Comparison of ENCODE assay signal across 22 cellular contexts in the genomic region with DNA sequence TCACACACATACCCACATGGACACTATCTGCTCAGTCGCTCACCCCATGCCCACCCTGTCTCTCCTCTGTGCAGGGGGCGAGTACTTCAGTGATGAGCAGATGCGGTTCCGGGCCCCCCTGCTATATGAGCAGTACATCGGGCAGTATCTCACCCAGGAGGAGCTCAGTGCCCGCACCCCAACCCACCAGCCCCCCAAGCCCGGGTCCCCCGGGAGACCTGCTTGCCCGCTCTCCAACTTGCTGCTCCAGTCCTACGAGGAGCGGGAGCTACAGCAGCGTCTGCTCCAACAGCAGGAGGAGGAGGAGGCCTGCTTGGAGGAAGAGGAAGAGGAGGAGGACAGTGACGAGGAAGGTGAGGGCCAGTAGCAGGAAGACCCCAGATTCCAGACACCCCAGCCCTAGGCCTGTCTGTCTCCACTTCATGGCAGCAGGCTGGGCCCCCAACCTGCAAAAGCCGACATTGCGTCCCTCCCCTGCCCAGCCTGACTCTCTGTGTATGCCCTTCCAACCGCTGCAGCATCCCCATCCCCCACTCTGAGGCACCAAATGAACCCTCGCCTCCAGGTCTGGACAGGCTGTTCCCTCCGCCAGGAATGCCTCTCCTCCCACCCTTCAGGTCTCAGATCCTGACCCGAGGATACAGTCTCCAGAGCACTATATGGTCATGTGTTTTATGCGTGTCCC. TPM values are rescaled to one million over a fixed set of nuclear protein-coding genes. Genes with fewer than 3 reads are reported as not detected.
A peak's percentile ranks its signal among the peaks of the same experiment; 100 is the strongest.
DNase-seq lines count a peak whose midpoint lies in the region; ATAC-seq and TF ChIP-seq lines count a peak whose summit lies in the region.
"Had no signal": no experiment of that assay in that cellular context is flagged by ENCODE, and none has a peak within 500 bp of the region (broad histone marks: within the 10 kb centered on the region; RNA-seq: fewer than 3 reads in every experiment).

No MANE protein-coding gene starts in this region.

- no peak for TF ChIP-seq CTCF in natural killer cell (IDR thresholded peaks at IDR 0.05)
- no peak for TF ChIP-seq CTCF in activated B cell treated with CpG ODN at 0.5 μM for 24 hours (IDR thresholded peaks at IDR 0.05)
- TF ChIP-seq CTCF in glutamatergic neuron (IDR thresholded peaks at IDR 0.05; ENCODE audit: partially characterized antibody, unreplicated experiment) = no peak
- TF ChIP-seq CTCF in OCI-LY7 (conservative IDR thresholded peaks at IDR 0.05; ENCODE audit: low read length) = no peak
- TF ChIP-seq CTCF in lower leg skin (IDR thresholded peaks at IDR 0.05) = no peak

- DNase-seq in natural killer cell = no peak
- no peak for DNase-seq in natural killer cell treated with Interleukin-12 subunit alpha and Interleukin-12 subunit beta and Interleukin-15 and Interleukin-18, amount 100 ng/mL, for 72 hours (ENCODE audit: low spot score)
- no peak for DNase-seq in activated B cell treated with CpG ODN at 0.5 μM for 24 hours
- DNase-seq in glutamatergic neuron = no peak
- DNase-seq in stimulated activated naive B cell treated with anti-CD40 and anti-IgM and Interleukin-4, amounts not matched to agents 10 μg/mL and 1 μg/mL and 100 μg/mL, for 72 hours = no peak
- no peak for DNase-seq in OCI-LY7 (ENCODE audit: low spot score)
- no peak for DNase-seq in activated CD4-positive, alpha-beta T cell treated with anti-CD3 and anti-CD28 coated beads for 4 hours
- no peak for DNase-seq in lower leg skin (ENCODE audit: low spot score in 2 of 2)
- DNase-seq: activated CD4-positive, CD25-positive, alpha-beta regulatory T cell; brain microvascular endothelial cell; C1 segment of cervical spinal cord; DMS 273 treated with DMSO at 0.1 percent for 48 hours; GDM1; Kasumi-1; NCI-H1092 treated with DMSO at 0.1 percent for 48 hours; NCI-H1930; NCI-H226; NCI-H748 treated with DMSO at 0.1 percent for 48 hours; sigmoid colon; stimulated activated CD8-positive, alpha-beta memory T cell treated with anti-CD3 and anti-CD28 coated beads, Interleukin-4, amount 100 ng/mL, for 48 hours had no signal

- no peak overlapping the region for H2AFZ ChIP-seq in OCI-LY7 (ENCODE audit: low read length)

- no peak overlapping the region for H3K4me2 ChIP-seq in OCI-LY7 (ENCODE audit: low read length)

- H3K4me1 ChIP-seq in OCI-LY7 (ENCODE audit: insufficient read depth, low read length, poor library complexity, severe bottlenecking) = peaks cover 5% of the 10 kb centered on the region

- WGBS in lower leg skin, 2 donors = 81 to 86% methylated on average over 17 to 20 of the region's 20 CpGs

- no peak overlapping the region for H3K27ac ChIP-seq in OCI-LY7 (ENCODE audit: low read depth, low read length, poor library complexity, severe bottlenecking)
- H3K27ac ChIP-seq: brain microvascular endothelial cell, coronary artery, sigmoid colon had no signal

- no peaks in the 10 kb centered on the region for H3K9me3 ChIP-seq in OCI-LY7 (ENCODE audit: low read length)
- H3K9me3 ChIP-seq: sigmoid colon had no signal

- peaks cover 85% of the 10 kb centered on the region for H3K36me3 ChIP-seq in OCI-LY7 (ENCODE audit: insufficient read depth, low read length)

- POLR2A ChIA-PET in activated B cell treated with CpG ODN at 0.5 μM for 24 hours (lab: Charles Lee) (interaction anchor here (0.6 to 3.1 kb wide), 2 partner anchors 32 to 36 kb away, joined by 4 to 11 read pairs; no protein-coding TSS in a partner anchor), OCI-LY7 (lab: Charles Lee) (no interaction called here)

- H3K4me1 Mint-ChIP-seq in natural killer cell = peaks cover 42 to 64% of the 10 kb centered on the region in 2 donors
- H3K4me1 Mint-ChIP-seq in natural killer cell treated with Interleukin-12 subunit alpha and Interleukin-12 subunit beta and Interleukin-15 and Interleukin-18, amount 100 ng/mL, for 72 hours (ENCODE audit: low read depth in 2 of 2) = peaks cover 38 to 53% of the 10 kb centered on the region in 2 donors
- peaks cover 37% of the 10 kb centered on the region for H3K4me1 Mint-ChIP-seq in activated B cell treated with CpG ODN at 0.5 μM for 24 hours
- H3K4me1 Mint-ChIP-seq in glutamatergic neuron (ENCODE audit: low read depth, unreplicated experiment) = peaks cover 29% of the 10 kb centered on the region
- peaks cover 36 to 56% of the 10 kb centered on the region in 2 donors for H3K4me1 Mint-ChIP-seq in stimulated activated naive B cell treated with anti-CD40 and anti-IgM and Interleukin-4, amounts not matched to agents 10 μg/mL and 1 μg/mL and 100 μg/mL, for 72 hours

- TF ChIP-seq POLR2A in lower leg skin (IDR thresholded peaks at IDR 0.05) = no peak

- BruUV-seq in OCI-LY7 (replicated peaks; lab: Mats Ljungman, UMichigan) = no TSS peak

- H3K9me2 ChIP-seq in OCI-LY7 (ENCODE audit: insufficient read depth, low read length) = no peaks in the 10 kb centered on the region

- no peaks in the 10 kb centered on the region for H3K79me2 ChIP-seq in OCI-LY7 (ENCODE audit: insufficient read depth, low read depth, low read length)

- H3K36me3 Mint-ChIP-seq in natural killer cell (no peaks in the 10 kb centered on the region), activated B cell treated with CpG ODN at 0.5 μM for 24 hours (ENCODE audit: low read depth) (peaks cover 70% of the 10 kb centered on the region), glutamatergic neuron (ENCODE audit: unreplicated experiment) (peaks cover 13% of the 10 kb centered on the region)
- H3K36me3 Mint-ChIP-seq in natural killer cell treated with Interleukin-12 subunit alpha and Interleukin-12 subunit beta and Interleukin-15 and Interleukin-18, amount 100 ng/mL, for 72 hours = peaks cover 19% of the 10 kb centered on the region
- H3K36me3 Mint-ChIP-seq in stimulated activated naive B cell treated with anti-CD40 and anti-IgM and Interleukin-4, amounts not matched to agents 10 μg/mL and 1 μg/mL and 100 μg/mL, for 72 hours = peaks cover 46 to 69% of the 10 kb centered on the region in 2 donors

- H3K9me3 Mint-ChIP-seq in natural killer cell (no peaks in the 10 kb centered on the region), activated B cell treated with CpG ODN at 0.5 μM for 24 hours (no peaks in the 10 kb centered on the region), glutamatergic neuron (ENCODE audit: unreplicated experiment) (peaks cover 7% of the 10 kb centered on the region)
- H3K9me3 Mint-ChIP-seq in natural killer cell treated with Interleukin-12 subunit alpha and Interleukin-12 subunit beta and Interleukin-15 and Interleukin-18, amount 100 ng/mL, for 72 hours = no peaks in the 10 kb centered on the region
- no peaks in the 10 kb centered on the region for H3K9me3 Mint-ChIP-seq in stimulated activated naive B cell treated with anti-CD40 and anti-IgM and Interleukin-4, amounts not matched to agents 10 μg/mL and 1 μg/mL and 100 μg/mL, for 72 hours

- H3K27me3 Mint-ChIP-seq in natural killer cell (ENCODE audit: low read depth in 2 of 2) = no peaks in the 10 kb centered on the region
- H3K27me3 Mint-ChIP-seq in natural killer cell treated with Interleukin-12 subunit alpha and Interleukin-12 subunit beta and Interleukin-15 and Interleukin-18, amount 100 ng/mL, for 72 hours = no peaks in the 10 kb centered on the region
- no peaks in the 10 kb centered on the region for H3K27me3 Mint-ChIP-seq in activated B cell treated with CpG ODN at 0.5 μM for 24 hours
- peaks cover 8% of the 10 kb centered on the region for H3K27me3 Mint-ChIP-seq in glutamatergic neuron (ENCODE audit: unreplicated experiment)
- no peaks in the 10 kb centered on the region for H3K27me3 Mint-ChIP-seq in stimulated activated naive B cell treated with anti-CD40 and anti-IgM and Interleukin-4, amounts not matched to agents 10 μg/mL and 1 μg/mL and 100 μg/mL, for 72 hours

- H3K4me3 ChIP-seq in OCI-LY7 (ENCODE audit: low read depth, low read length, poor library complexity, severe bottlenecking) (no peak overlapping the region), lower leg skin (ENCODE audit: low read depth, poor library complexity, severe bottlenecking) (no peak overlapping the region)
- H3K4me3 ChIP-seq: coronary artery, sigmoid colon had no signal

- no peaks in the 10 kb centered on the region; the same call in 1 of the 2 replicates for H4K20me1 ChIP-seq in OCI-LY7 (ENCODE audit: insufficient read depth, low read length)

- intact Hi-C loops in natural killer cell (cut with micrococcal nuclease) = no loop called here
- intact Hi-C loops in activated B cell treated with CpG ODN at 0.5 μM for 24 hours (cut with micrococcal nuclease) = no loop called here
- intact Hi-C loops in OCI-LY7 (cut with micrococcal nuclease; ENCODE audit: unreplicated experiment) = no loop called here
- intact Hi-C loops in lower leg skin (cut with DNase I; ENCODE audit: low total_unique reads) = no loop called here

- H3K4me3 Mint-ChIP-seq in natural killer cell (no peak overlapping the region), activated B cell treated with CpG ODN at 0.5 μM for 24 hours (no peak overlapping the region), glutamatergic neuron (ENCODE audit: unreplicated experiment) (no peak overlapping the region)
- no peak overlapping the region for H3K4me3 Mint-ChIP-seq in natural killer cell treated with Interleukin-12 subunit alpha and Interleukin-12 subunit beta and Interleukin-15 and Interleukin-18, amount 100 ng/mL, for 72 hours
- peak overlapping the region in 1 of 2 donors; percentile 21 for H3K4me3 Mint-ChIP-seq in stimulated activated naive B cell treated with anti-CD40 and anti-IgM and Interleukin-4, amounts not matched to agents 10 μg/mL and 1 μg/mL and 100 μg/mL, for 72 hours

- CTCF ChIA-PET in activated B cell treated with CpG ODN at 0.5 μM for 24 hours (lab: Charles Lee) = interaction anchor here (1.0 to 1.1 kb wide), 2 partner anchors 11 to 35 kb away, joined by 3 read pairs; no protein-coding TSS in a partner anchor
- CTCF ChIA-PET in OCI-LY7 (lab: Charles Lee; ENCODE audit: unreplicated experiment) = no interaction called here

- ATAC-seq in natural killer cell = peak in 1 of 3 donors; percentile 4
- no peak for ATAC-seq in natural killer cell treated with Interleukin-12 subunit alpha and Interleukin-12 subunit beta and Interleukin-15 and Interleukin-18, amount 100 ng/mL, for 72 hours
- ATAC-seq in activated B cell treated with CpG ODN at 0.5 μM for 24 hours (ENCODE audit: low read depth) = no peak
- ATAC-seq in stimulated activated naive B cell treated with anti-CD40 and anti-IgM and Interleukin-4, amounts not matched to agents 10 μg/mL and 1 μg/mL and 100 μg/mL, for 72 hours (replicated peaks) = no peak
- ATAC-seq: left lobe of liver had no signal

- peak overlapping the region; percentile 61 to 94 for H3K27ac Mint-ChIP-seq in natural killer cell
- H3K27ac Mint-ChIP-seq in natural killer cell treated with Interleukin-12 subunit alpha and Interleukin-12 subunit beta and Interleukin-15 and Interleukin-18, amount 100 ng/mL, for 72 hours = no peak overlapping the region
- peak overlapping the region; percentile 30 for H3K27ac Mint-ChIP-seq in activated B cell treated with CpG ODN at 0.5 μM for 24 hours
- H3K27ac Mint-ChIP-seq in glutamatergic neuron (ENCODE audit: unreplicated experiment) = peak overlapping the region; percentile 28
- H3K27ac Mint-ChIP-seq in stimulated activated naive B cell treated with anti-CD40 and anti-IgM and Interleukin-4, amounts not matched to agents 10 μg/mL and 1 μg/mL and 100 μg/mL, for 72 hours = peak overlapping the region; percentile 71

RNA-seq across cellular contexts. Expression of a gene that starts 9.7 kb away (rescaled TPM):
- 10 to 100 TPM; 41.1 to 44.3 (median 44.0) TPM for total RNA-seq in natural killer cell
- total RNA-seq in natural killer cell treated with Interleukin-12 subunit alpha and Interleukin-12 subunit beta and Interleukin-15 and Interleukin-18, amount 100 ng/mL, for 72 hours = 10 to 100 TPM; 52.5 to 56.2 TPM
- 61.7 and 65.3 TPM in 2 replicates for total RNA-seq in activated B cell treated with CpG ODN at 0.5 μM for 24 hours
- 36.7 TPM for total RNA-seq in glutamatergic neuron (ENCODE audit: unreplicated experiment)
- total RNA-seq in OCI-LY7 (2014; rRNA removed; shearing (Covaris generic)) = 14.4 and 15.0 TPM in 2 replicates
- total RNA-seq in OCI-LY7 (2022) = 35.0 and 36.6 TPM in 2 replicates
- total RNA-seq in lower leg skin = 10 to 100 TPM; 11.6 to 19.6 (median 13.7) TPM

RNA-seq across cellular contexts. Expression of a gene that starts 34.1 kb away (rescaled TPM):
- 100 to 1,000 TPM; 682 to 761 (median 729) TPM for total RNA-seq in natural killer cell
- 100 to 1,000 TPM; 108 to 131 TPM for total RNA-seq in natural killer cell treated with Interleukin-12 subunit alpha and Interleukin-12 subunit beta and Interleukin-15 and Interleukin-18, amount 100 ng/mL, for 72 hours
- total RNA-seq in activated B cell treated with CpG ODN at 0.5 μM for 24 hours = 80.7 and 88.5 TPM in 2 replicates
- 26.0 TPM for total RNA-seq in glutamatergic neuron (ENCODE audit: unreplicated experiment)
- total RNA-seq in OCI-LY7 (2014; rRNA removed; shearing (Covaris generic)) = 10.9 and 15.5 TPM in 2 replicates
- 69.9 and 88.8 TPM in 2 replicates for total RNA-seq in OCI-LY7 (2022)
- total RNA-seq in lower leg skin = 10 to 100 TPM; 11.4 to 26.9 (median 22.2) TPM

RNA-seq across cellular contexts. Expression of a gene that starts 44.3 kb away (rescaled TPM):
- 10 to 100 TPM; 18.1 to 22.2 (median 18.7) TPM for total RNA-seq in natural killer cell
- total RNA-seq in natural killer cell treated with Interleukin-12 subunit alpha and Interleukin-12 subunit beta and Interleukin-15 and Interleukin-18, amount 100 ng/mL, for 72 hours = 1 to 10 TPM; 4.9 to 9.3 TPM
- 11.7 and 14.2 TPM in 2 replicates for total RNA-seq in activated B cell treated with CpG ODN at 0.5 μM for 24 hours
- total RNA-seq in glutamatergic neuron (ENCODE audit: unreplicated experiment) = 7.6 TPM
- total RNA-seq in OCI-LY7 (2014; rRNA removed; shearing (Covaris generic)) = 1.7 and 3.9 TPM in 2 replicates
- 3.4 and 5.2 TPM in 2 replicates for total RNA-seq in OCI-LY7 (2022)
- 1 to 10 TPM; 1.7 to 3.7 (median 2.5) TPM for total RNA-seq in lower leg skin

RNA-seq across cellular contexts. Expression of a gene that starts 55.5 kb away (rescaled TPM):
- total RNA-seq in natural killer cell = 100 to 1,000 TPM; 279 to 360 (median 315) TPM
- total RNA-seq in natural killer cell treated with Interleukin-12 subunit alpha and Interleukin-12 subunit beta and Interleukin-15 and Interleukin-18, amount 100 ng/mL, for 72 hours = 100 to 1,000 TPM; 248 to 319 TPM
- total RNA-seq in activated B cell treated with CpG ODN at 0.5 μM for 24 hours = 235 and 244 TPM in 2 replicates
- total RNA-seq in glutamatergic neuron (ENCODE audit: unreplicated experiment) = 201 TPM
- 194 and 200 TPM in 2 replicates for total RNA-seq in OCI-LY7 (2014; rRNA removed; shearing (Covaris generic))
- 360 and 377 TPM in 2 replicates for total RNA-seq in OCI-LY7 (2022)
- total RNA-seq in lower leg skin = 100 to 1,000 TPM; 130 to 196 (median 152) TPM

RNA-seq across cellular contexts. Expression of a gene that starts 56.7 kb away (rescaled TPM):
- 10 to 100 TPM; 13.6 to 22.8 (median 20.8) TPM for total RNA-seq in natural killer cell
- total RNA-seq in natural killer cell treated with Interleukin-12 subunit alpha and Interleukin-12 subunit beta and Interleukin-15 and Interleukin-18, amount 100 ng/mL, for 72 hours = 1 to 10 TPM; 4.7 to 6.7 TPM
- 3.7 and 4.6 TPM in 2 replicates for total RNA-seq in activated B cell treated with CpG ODN at 0.5 μM for 24 hours
- 52.6 TPM for total RNA-seq in glutamatergic neuron (ENCODE audit: unreplicated experiment)
- total RNA-seq in OCI-LY7 (2014; rRNA removed; shearing (Covaris generic)) = 5.6 and 10.7 TPM in 2 replicates
- 12.7 and 13.5 TPM in 2 replicates for total RNA-seq in OCI-LY7 (2022)
- total RNA-seq in lower leg skin = 100 to 1,000 TPM in 1 of 4 donors, 10 to 100 TPM in 3; 25.4 to 115 (median 54.9) TPM

Comparison
In these comparisons a context has a peak if more than half of its experiments do, and no peak if none do; other contexts are left out.
1. H3K27ac Mint-ChIP-seq: peak in natural killer cell (2 of 2), activated B cell treated with CpG ODN at 0.5 μM for 24 hours (single experiment), glutamatergic neuron (single experiment) and stimulated activated naive B cell treated with anti-CD40 and anti-IgM and Interleukin-4, amounts not matched to agents 10 μg/mL and 1 μg/mL and 100 μg/mL, for 72 hours (single experiment); none in natural killer cell treated with Interleukin-12 subunit alpha and Interleukin-12 subunit beta and Interleukin-15 and Interleukin-18, amount 100 ng/mL, for 72 hours (0 of 2).